In genomic region chr11:106063009-106063408, GRCh38 we compare ENCODE assay signal across 18 cellular contexts. TPM values are rescaled to one million over a fixed set of nuclear protein-coding genes. Genes with fewer than 3 reads are reported as not detected.
DNase-seq lines count a peak whose midpoint lies in the region; ATAC-seq, FAIRE-seq and TF ChIP-seq lines count a peak whose summit lies in the region.
"Had no signal": no experiment of that assay in that cellular context is flagged by ENCODE, and none has a peak within 500 bp of the region (broad histone marks: within the 10 kb centered on the region; RNA-seq: fewer than 3 reads in every experiment).

No MANE protein-coding gene starts in this region.

- H3K27ac Mint-ChIP-seq in activated T-cell treated with anti-CD3 and anti-CD28 coated beads, Interleukin-2, amount 50 U/mL, for 72 hours = no peak overlapping the region
- H3K27ac Mint-ChIP-seq in stimulated activated naive CD8-positive, alpha-beta T cell treated with anti-CD3 and anti-CD28 coated beads, Interleukin-15, amount 100 ng/mL, for 72 hours = peak overlapping the region in 1 of 2 donors; percentile 19

- peaks cover 23% of the 10 kb centered on the region for H3K4me1 Mint-ChIP-seq in activated T-cell treated with anti-CD3 and anti-CD28 coated beads, Interleukin-2, amount 50 U/mL, for 72 hours (ENCODE audit: low read depth)
- H3K4me1 Mint-ChIP-seq in stimulated activated naive CD8-positive, alpha-beta T cell treated with anti-CD3 and anti-CD28 coated beads, Interleukin-15, amount 100 ng/mL, for 72 hours = peaks cover 14% of the 10 kb centered on the region

- H3K27me3 Mint-ChIP-seq in activated T-cell treated with anti-CD3 and anti-CD28 coated beads, Interleukin-2, amount 50 U/mL, for 72 hours (ENCODE audit: low read depth) = no peaks in the 10 kb centered on the region
- no peaks in the 10 kb centered on the region for H3K27me3 Mint-ChIP-seq in stimulated activated naive CD8-positive, alpha-beta T cell treated with anti-CD3 and anti-CD28 coated beads, Interleukin-15, amount 100 ng/mL, for 72 hours

- H3K9me3 Mint-ChIP-seq in activated T-cell treated with anti-CD3 and anti-CD28 coated beads, Interleukin-2, amount 50 U/mL, for 72 hours = no peaks in the 10 kb centered on the region
- H3K9me3 Mint-ChIP-seq in stimulated activated naive CD8-positive, alpha-beta T cell treated with anti-CD3 and anti-CD28 coated beads, Interleukin-15, amount 100 ng/mL, for 72 hours = no peaks in the 10 kb centered on the region

- H3K36me3 Mint-ChIP-seq in activated T-cell treated with anti-CD3 and anti-CD28 coated beads, Interleukin-2, amount 50 U/mL, for 72 hours (ENCODE audit: insufficient read depth in 2 of 2) = peaks cover 2 to 6% of the 10 kb centered on the region in 2 donors

- DNase-seq in activated T-cell treated with anti-CD3 and anti-CD28 coated beads, Interleukin-2, amount 50 U/mL, for 72 hours = no peak
- DNase-seq in activated T-cell treated with anti-CD3 and anti-CD28 coated beads for 4 hours (no peak), H54 (ENCODE audit: insufficient read length, low spot score) (no peak), inferior parietal cortex (ENCODE audit: extremely low spot score) (no peak)
- peak in 1 of 2 donors; percentile 26 for DNase-seq in stimulated activated naive CD8-positive, alpha-beta T cell treated with anti-CD3 and anti-CD28 coated beads, Interleukin-15, amount 100 ng/mL, for 72 hours
- DNase-seq: activated CD4-positive, CD25-positive, alpha-beta regulatory T cell treated with anti-CD3 and anti-CD28 coated beads, Interleukin-2, amount 50 U/mL, for 72 hours; anterior cingulate cortex; COR-L47; GF-D8; GOT3; heart left ventricle; NCI-H2107; stimulated activated CD8-positive, alpha-beta memory T cell treated with anti-CD3 and anti-CD28 coated beads, Interleukin-4, amount 100 ng/mL, for 48 hours; upper lobe of right lung had no signal

- FAIRE-seq in H54 (lab: Jason Lieb, UNC) = no peak
- FAIRE-seq: colon had no signal

- peak overlapping the region; percentile 36 to 54 for H3K4me3 Mint-ChIP-seq in activated T-cell treated with anti-CD3 and anti-CD28 coated beads, Interleukin-2, amount 50 U/mL, for 72 hours
- H3K4me3 Mint-ChIP-seq in stimulated activated naive CD8-positive, alpha-beta T cell treated with anti-CD3 and anti-CD28 coated beads, Interleukin-15, amount 100 ng/mL, for 72 hours = peak overlapping the region in 1 of 2 donors; percentile 57

- peak; percentile 68 to 72 for ATAC-seq in activated T-cell treated with anti-CD3 and anti-CD28 coated beads, Interleukin-2, amount 50 U/mL, for 72 hours (replicated peaks in 1 of 2)
- peak; percentile 55 for ATAC-seq in HG02759 (IDR thresholded peaks at IDR 0.05; ENCODE audit: unreplicated experiment)
- ATAC-seq in HG03520 (IDR thresholded peaks at IDR 0.05; ENCODE audit: unreplicated experiment) = peak; percentile 77
- ATAC-seq in stimulated activated naive CD8-positive, alpha-beta T cell treated with anti-CD3 and anti-CD28 coated beads, Interleukin-15, amount 100 ng/mL, for 72 hours = peak; percentile 91
- ATAC-seq in HG03196 (IDR thresholded peaks at IDR 0.05; ENCODE audit: unreplicated experiment) = no peak
- ATAC-seq: heart left ventricle, upper lobe of right lung had no signal

- TF ChIP-seq POLR2A in H54 (IDR thresholded peaks at IDR 0.05; ENCODE audit: low read depth, low read length) = no peak

RNA-seq across cellular contexts. Expression of gene KBTBD3, which starts 14.1 kb away (rescaled TPM):
- total RNA-seq in activated T-cell treated with anti-CD3 and anti-CD28 coated beads, Interleukin-2, amount 50 U/mL, for 72 hours = 10 to 100 TPM; 13.4 to 16.8 TPM

RNA-seq across cellular contexts. Expression of gene AASDHPPT, which starts 14.5 kb away (rescaled TPM):
- 10 to 100 TPM; 28.4 to 34.4 TPM for total RNA-seq in activated T-cell treated with anti-CD3 and anti-CD28 coated beads, Interleukin-2, amount 50 U/mL, for 72 hours

RNA-seq across cellular contexts. Expression of gene MSANTD4, which starts 41.0 kb away (rescaled TPM):
- total RNA-seq in activated T-cell treated with anti-CD3 and anti-CD28 coated beads, Interleukin-2, amount 50 U/mL, for 72 hours = 10 to 100 TPM; 13.9 to 15.4 TPM
